ENCODE assay signal across 1 cellular context in the genomic region with DNA sequence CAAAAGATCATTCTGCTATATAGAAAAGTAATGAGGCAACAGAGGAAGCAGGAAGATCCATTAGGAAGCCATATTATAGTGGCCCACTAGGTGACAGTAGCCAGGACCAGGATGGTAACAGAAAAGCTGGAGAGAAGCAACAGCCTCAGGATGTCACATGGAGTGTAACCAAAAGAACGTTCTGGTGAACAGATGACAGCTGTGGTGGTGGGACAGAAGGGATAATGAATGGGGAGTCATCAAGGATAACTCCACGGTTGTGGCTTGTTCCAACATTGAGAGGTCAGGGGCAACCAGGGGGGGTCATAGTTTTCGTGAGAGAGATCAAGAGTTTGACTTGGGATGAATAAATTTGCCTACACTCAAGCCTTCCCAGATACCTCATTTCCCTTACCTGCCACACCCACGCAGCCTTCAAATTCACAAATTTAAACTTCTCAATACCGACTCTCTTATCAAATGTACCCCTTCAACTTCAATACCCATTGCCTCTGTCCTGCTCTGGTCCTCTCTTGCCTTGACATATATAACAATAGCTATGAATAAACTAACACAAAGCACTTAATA.
TF ChIP-seq lines count a peak whose summit lies in the region.

No MANE protein-coding gene starts in this region.

TF ChIP-seq in PFSK-1, 5 proteins besides CTCF, POLR2A, EP300 and RAD21:
- no peak for TF ChIP-seq FOXP2 (optimal IDR thresholded peaks at IDR 0.05; ENCODE audit: borderline replicate concordance, extremely low read depth, extremely low read length, insufficient read depth)
- TF ChIP-seq SIN3A (IDR thresholded peaks at IDR 0.05; ENCODE audit: borderline replicate concordance, insufficient read depth, low read length): no peak
- TF ChIP-seq, protein P1, sequence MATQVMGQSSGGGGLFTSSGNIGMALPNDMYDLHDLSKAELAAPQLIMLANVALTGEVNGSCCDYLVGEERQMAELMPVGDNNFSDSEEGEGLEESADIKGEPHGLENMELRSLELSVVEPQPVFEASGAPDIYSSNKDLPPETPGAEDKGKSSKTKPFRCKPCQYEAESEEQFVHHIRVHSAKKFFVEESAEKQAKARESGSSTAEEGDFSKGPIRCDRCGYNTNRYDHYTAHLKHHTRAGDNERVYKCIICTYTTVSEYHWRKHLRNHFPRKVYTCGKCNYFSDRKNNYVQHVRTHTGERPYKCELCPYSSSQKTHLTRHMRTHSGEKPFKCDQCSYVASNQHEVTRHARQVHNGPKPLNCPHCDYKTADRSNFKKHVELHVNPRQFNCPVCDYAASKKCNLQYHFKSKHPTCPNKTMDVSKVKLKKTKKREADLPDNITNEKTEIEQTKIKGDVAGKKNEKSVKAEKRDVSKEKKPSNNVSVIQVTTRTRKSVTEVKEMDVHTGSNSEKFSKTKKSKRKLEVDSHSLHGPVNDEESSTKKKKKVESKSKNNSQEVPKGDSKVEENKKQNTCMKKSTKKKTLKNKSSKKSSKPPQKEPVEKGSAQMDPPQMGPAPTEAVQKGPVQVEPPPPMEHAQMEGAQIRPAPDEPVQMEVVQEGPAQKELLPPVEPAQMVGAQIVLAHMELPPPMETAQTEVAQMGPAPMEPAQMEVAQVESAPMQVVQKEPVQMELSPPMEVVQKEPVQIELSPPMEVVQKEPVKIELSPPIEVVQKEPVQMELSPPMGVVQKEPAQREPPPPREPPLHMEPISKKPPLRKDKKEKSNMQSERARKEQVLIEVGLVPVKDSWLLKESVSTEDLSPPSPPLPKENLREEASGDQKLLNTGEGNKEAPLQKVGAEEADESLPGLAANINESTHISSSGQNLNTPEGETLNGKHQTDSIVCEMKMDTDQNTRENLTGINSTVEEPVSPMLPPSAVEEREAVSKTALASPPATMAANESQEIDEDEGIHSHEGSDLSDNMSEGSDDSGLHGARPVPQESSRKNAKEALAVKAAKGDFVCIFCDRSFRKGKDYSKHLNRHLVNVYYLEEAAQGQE (IDR thresholded peaks at IDR 0.05; ENCODE audit: insufficient read depth in 1 of 2, low read depth in 2 of 2, low read length in 2 of 2): no peak
- 0 out of 2 replicates have a peak, but pooled peaks have one; percentile 23 for TF ChIP-seq POLR2AphosphoS5 (IDR thresholded peaks at IDR 0.05; ENCODE audit: low read depth, low read length)
